Comparison of ENCODE assay signal across 15 cellular contexts in the genomic region with DNA sequence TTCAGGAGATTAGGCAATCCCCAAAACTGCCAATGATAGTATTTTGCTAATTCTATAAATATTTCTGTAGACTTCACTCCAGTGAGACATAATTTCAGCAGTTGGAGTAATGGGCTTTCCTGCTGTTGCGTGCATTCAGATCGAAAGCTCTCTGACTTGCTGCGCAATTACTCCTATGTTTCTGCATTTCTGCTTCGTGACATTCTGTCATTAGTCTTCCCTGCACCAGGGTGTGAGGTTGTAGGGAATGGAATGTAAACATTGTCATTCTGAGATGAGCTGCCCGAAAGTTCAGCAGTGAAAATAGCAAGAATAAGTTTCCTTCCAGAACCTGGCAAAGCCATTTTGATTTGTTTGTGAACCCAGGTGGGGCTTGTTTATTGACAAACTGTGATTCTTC. TPM values are rescaled to one million over a fixed set of nuclear protein-coding genes. Genes with fewer than 3 reads are reported as not detected.
DNase-seq lines count a peak whose midpoint lies in the region; ATAC-seq and TF ChIP-seq lines count a peak whose summit lies in the region.
"Had no signal": no experiment of that assay in that cellular context is flagged by ENCODE, and none has a peak within 500 bp of the region (broad histone marks: within the 10 kb centered on the region; RNA-seq: fewer than 3 reads in every experiment).

No MANE protein-coding gene starts in this region.

- POLR2A ChIA-PET in Caco-2 (lab: Charles Lee) (interaction anchor here (1.2 kb wide), 2 partner anchors 18 to 59 kb away, joined by 3 to 8 read pairs; no protein-coding TSS in a partner anchor), IMR-90 (lab: Charles Lee; ENCODE audit: unreplicated experiment) (interaction anchor here (1.0 to 1.2 kb wide), 2 partner anchors 9 to 58 kb away, joined by 3 to 4 read pairs; a partner anchor contains a TSS)

- H3K4me2 ChIP-seq in IMR-90 (ENCODE audit: low read depth, low read length) (peak overlapping the region; percentile 75), osteoblast (ENCODE audit: insufficient read depth, low read length) (peak overlapping the region; percentile 47)

- ATAC-seq in IMR-90 (ENCODE audit: low read depth), result peak; percentile 48
- ATAC-seq in HG03442 (IDR thresholded peaks at IDR 0.05; ENCODE audit: unreplicated experiment), result no peak
- no peak for ATAC-seq in activated T-helper 17 cell treated with anti-CD3 and anti-CD28 coated beads, Interleukin-2, amount 50 U/mL, for 72 hours (replicated peaks)

- H3K27ac ChIP-seq in IMR-90 (ENCODE audit: insufficient read depth, low read length), result peak overlapping the region; percentile 49; the same call in 1 of the 2 replicates
- H3K27ac ChIP-seq in osteoblast (ENCODE audit: low read depth, low read length), result no peak overlapping the region

- H2BK15ac ChIP-seq in IMR-90 (ENCODE audit: low read depth, low read length), result no peak overlapping the region

- peaks cover 39% of the 10 kb centered on the region for H3K9me1 ChIP-seq in IMR-90 (ENCODE audit: insufficient read depth, low read length)

- CTCF ChIA-PET in Caco-2 (lab: Charles Lee) (interaction anchor here (0.6 to 1.4 kb wide), 3 partner anchors 18 to 116 kb away, joined by 3 to 5 read pairs (median 5); no protein-coding TSS in a partner anchor), IMR-90 (lab: Yijun Ruan, JAX) (interaction anchor here (0.8 to 1.3 kb wide), 4 partner anchors 13 to 61 kb away, joined by 3 to 6 read pairs (median 5); no protein-coding TSS in a partner anchor)

- H3K9me3 ChIP-seq in Caco-2 (no peaks in the 10 kb centered on the region), IMR-90 (ENCODE audit: control insufficient read depth, insufficient read depth, low read length) (no peaks in the 10 kb centered on the region), osteoblast (ENCODE audit: low read depth, low read length) (no peaks in the 10 kb centered on the region)

- H4K5ac ChIP-seq in IMR-90 (ENCODE audit: low read depth, low read length), result no peak overlapping the region

- H2BK120ac ChIP-seq in IMR-90 (ENCODE audit: low read depth, low read length), result peak overlapping the region; percentile 77; the same call in 1 of the 2 replicates

- H3K4ac ChIP-seq in IMR-90 (ENCODE audit: low read depth, low read length), result no peak overlapping the region

- H3K23ac ChIP-seq in IMR-90 (ENCODE audit: low read depth, low read length), result no peak overlapping the region

- peak in 1 of 2 experiments; percentile 58 for DNase-seq in Caco-2
- peak; percentile 92 for DNase-seq in IMR-90
- DNase-seq in cardiac fibroblast (ENCODE audit: low read depth in 2 of 2), result peak; percentile 33 to 44
- DNase-seq in osteoblast (ENCODE audit: insufficient read length, low spot score, missing footprints), result no peak
- no peak for DNase-seq in islet precursor cell
- DNase-seq in amygdala (lab: John Stamatoyannopoulos, UW), result no peak
- DNase-seq: activated CD4-positive, alpha-beta T cell treated with anti-CD3 and anti-CD28 coated beads, Interleukin-2, amount 50 U/mL, for 1 hour; activated effector memory CD4-positive, alpha-beta T cell treated with anti-CD3 and anti-CD28 coated beads, Interleukin-2, amount 50 U/mL, for 16 hours; CD8-positive, alpha-beta memory T cell; cerebellar nuclear complex; foreskin fibroblast; NCI-H1092 treated with DMSO at 0.1 percent for 48 hours; SW 1271 had no signal

- H3K79me2 ChIP-seq in osteoblast (ENCODE audit: insufficient read depth, low read length), result peaks cover 80% of the 10 kb centered on the region

- no peaks in the 10 kb centered on the region for H3K27me3 Mint-ChIP-seq in Caco-2 (ENCODE audit: insufficient read depth, unreplicated experiment)
- H3K27me3 Mint-ChIP-seq in activated T-helper 17 cell treated with anti-CD3 and anti-CD28 coated beads, Interleukin-2, amount 50 U/mL, for 72 hours, result no peaks in the 10 kb centered on the region
- H3K27me3 Mint-ChIP-seq: CD8-positive, alpha-beta memory T cell had no signal

- peaks cover 16% of the 10 kb centered on the region for H3K36me3 Mint-ChIP-seq in Caco-2 (ENCODE audit: insufficient read depth, unreplicated experiment)
- no peaks in the 10 kb centered on the region for H3K36me3 Mint-ChIP-seq in activated T-helper 17 cell treated with anti-CD3 and anti-CD28 coated beads, Interleukin-2, amount 50 U/mL, for 72 hours (ENCODE audit: low read depth)

- H3K9me3 Mint-ChIP-seq in Caco-2 (ENCODE audit: unreplicated experiment), result no peaks in the 10 kb centered on the region
- no peaks in the 10 kb centered on the region for H3K9me3 Mint-ChIP-seq in activated T-helper 17 cell treated with anti-CD3 and anti-CD28 coated beads, Interleukin-2, amount 50 U/mL, for 72 hours
- H3K9me3 Mint-ChIP-seq: CD8-positive, alpha-beta memory T cell had no signal

- H3K9ac ChIP-seq in IMR-90 (ENCODE audit: low read depth, low read length), result no peak overlapping the region

- no peak for TF ChIP-seq RAD21 in IMR-90 (IDR thresholded peaks at IDR 0.05; ENCODE audit: low read length)

- H3K18ac ChIP-seq in IMR-90 (ENCODE audit: low read depth, low read length), result no peak overlapping the region

- TF ChIP-seq CTCF in Caco-2 (IDR thresholded peaks at IDR 0.05; ENCODE audit: insufficient read depth in 1 of 2, low read depth in 1 of 2, low read length in 1 of 2, severe bottlenecking in 1 of 2, unreplicated experiment in 1 of 2) (no peak), IMR-90 (conservative IDR thresholded peaks at IDR 0.05; ENCODE audit: low read depth, low read length) (no peak), cardiac fibroblast (IDR thresholded peaks at IDR 0.05; ENCODE audit: low read depth, low read length) (no peak), osteoblast (IDR thresholded peaks at IDR 0.05; ENCODE audit: extremely low read depth, low read depth, low read length) (no peak)

- no peak overlapping the region for H3K56ac ChIP-seq in IMR-90 (ENCODE audit: extremely low read depth, insufficient read depth, low read length)

- H3K14ac ChIP-seq in IMR-90 (replicated peaks; ENCODE audit: low read depth, low read length), result 0 out of 2 replicates have a peak overlapping the region, but pooled peaks have one; percentile 8

- no peak overlapping the region for H2AFZ ChIP-seq in IMR-90 (replicated peaks; ENCODE audit: low read length, poor library complexity)
- H2AFZ ChIP-seq in osteoblast (ENCODE audit: low read length), result no peak overlapping the region

- dilution Hi-C loops in IMR-90 (cut with HindIII; ENCODE audit: low sequenced_read_pairs, unreplicated experiment), result no loop called here

- H2AK5ac ChIP-seq in IMR-90 (ENCODE audit: low read depth, low read length), result no peak overlapping the region

- H3K4me3 Mint-ChIP-seq in Caco-2 (ENCODE audit: unreplicated experiment), result peak overlapping the region; percentile 21
- H3K4me3 Mint-ChIP-seq in activated T-helper 17 cell treated with anti-CD3 and anti-CD28 coated beads, Interleukin-2, amount 50 U/mL, for 72 hours, result no peak overlapping the region
- H3K4me3 Mint-ChIP-seq: CD8-positive, alpha-beta memory T cell had no signal

- H4K8ac ChIP-seq in IMR-90 (ENCODE audit: low read depth in 2 of 2, low read length in 2 of 2), result peak overlapping the region in 1 of 2 experiments; percentile 34; a peak in 1 of 4 replicates

- H3K36me3 ChIP-seq in Caco-2 (ENCODE audit: control insufficient read depth, insufficient read depth, low read length) (no peaks in the 10 kb centered on the region), IMR-90 (ENCODE audit: control insufficient read depth, insufficient read depth, low read length) (no peaks in the 10 kb centered on the region), osteoblast (ENCODE audit: insufficient read depth, low read length) (no peaks in the 10 kb centered on the region)

- 0% methylated on average over 1 of the region's 5 CpGs; no CpG with 5 or more reads in 1 of the 2 experiments for WGBS in IMR-90 (ENCODE audit: extremely low coverage in 2 of 2, insufficient read length in 1 of 2), 2 experiments

- peak overlapping the region; percentile 65 for H3K27ac Mint-ChIP-seq in Caco-2 (ENCODE audit: unreplicated experiment)
- no peak overlapping the region for H3K27ac Mint-ChIP-seq in activated T-helper 17 cell treated with anti-CD3 and anti-CD28 coated beads, Interleukin-2, amount 50 U/mL, for 72 hours

- peaks cover 18% of the 10 kb centered on the region for H3K4me1 Mint-ChIP-seq in Caco-2 (ENCODE audit: low read depth, unreplicated experiment)
- H3K4me1 Mint-ChIP-seq in activated T-helper 17 cell treated with anti-CD3 and anti-CD28 coated beads, Interleukin-2, amount 50 U/mL, for 72 hours, result peaks cover 40% of the 10 kb centered on the region

- H3K27me3 ChIP-seq in Caco-2 (replicated peaks; ENCODE audit: control insufficient read depth, insufficient read depth, low read length) (no peaks in the 10 kb centered on the region), IMR-90 (ENCODE audit: control insufficient read depth, insufficient read depth, low read length) (no peaks in the 10 kb centered on the region), osteoblast (ENCODE audit: insufficient read depth, low read length) (no peaks in the 10 kb centered on the region)

- no peak overlapping the region for H2BK20ac ChIP-seq in IMR-90 (ENCODE audit: low read depth, low read length)

- H3K79me1 ChIP-seq in IMR-90 (ENCODE audit: low read depth in 1 of 2, low read length in 2 of 2), result peaks cover 42 to 86% of the 10 kb centered on the region in 2 experiments

- no peak overlapping the region for H4K91ac ChIP-seq in IMR-90 (ENCODE audit: insufficient read depth, low read depth, low read length)

- H4K20me1 ChIP-seq in IMR-90 (ENCODE audit: insufficient read depth, low read length), result peaks cover 39% of the 10 kb centered on the region
- peaks cover 8% of the 10 kb centered on the region for H4K20me1 ChIP-seq in osteoblast (ENCODE audit: insufficient read depth, low read length)

- no peak for TF ChIP-seq POLR2A in IMR-90 (IDR thresholded peaks at IDR 0.05; ENCODE audit: low read depth, low read length)

- H2AK9ac ChIP-seq in IMR-90 (replicated peaks; ENCODE audit: low read depth, low read length, poor library complexity), result no peak overlapping the region

- intact Hi-C loops in Caco-2 (cut with micrococcal nuclease; ENCODE audit: unreplicated experiment) (loop anchor here (2.0 kb wide), 1 partner anchor 18 kb away; no protein-coding TSS in a partner anchor), IMR-90 (cut with micrococcal nuclease) (loop anchor here (5.0 kb wide), 2 partner anchors 58 to 147 kb away; a partner anchor contains a TSS)

- peaks cover 30% of the 10 kb centered on the region for H3K4me1 ChIP-seq in Caco-2
- peaks cover 36% of the 10 kb centered on the region for H3K4me1 ChIP-seq in IMR-90 (ENCODE audit: control insufficient read depth, insufficient read depth, low read length)
- H3K4me1 ChIP-seq in osteoblast (ENCODE audit: insufficient read depth, low read length), result peaks cover 42% of the 10 kb centered on the region

- BruUV-seq in Caco-2 (replicated peaks; lab: Mats Ljungman, UMichigan), result no TSS peak
- no TSS peak for BruUV-seq in IMR-90 (replicated peaks; lab: Mats Ljungman, UMichigan)

- peak overlapping the region; percentile 80 for H2BK5ac ChIP-seq in IMR-90 (ENCODE audit: low read depth, low read length, poor library complexity, severe bottlenecking)

- in situ Hi-C loops in IMR-90 (cut with MboI; ENCODE audit: low sequenced_read_pairs), result no loop called here

- H3K4me3 ChIP-seq in Caco-2 (ENCODE audit: low read depth, low read length) (peak overlapping the region; percentile 18; the same call in 1 of the 2 replicates), IMR-90 (ENCODE audit: insufficient read depth, low read depth, low read length) (no peak overlapping the region), cardiac fibroblast (replicated peaks in 1 of 2; ENCODE audit: low read depth in 2 of 2, low read length in 2 of 2) (no peak overlapping the region), osteoblast (ENCODE audit: insufficient read depth, low read length) (peak overlapping the region; percentile 4)

RNA-seq across cellular contexts. Expression of a gene that starts 58.2 kb away (rescaled TPM):
- total RNA-seq in Caco-2 (2022) (60.4 and 60.8 TPM in 2 replicates), IMR-90 (2012; rRNA removed) (36.7 and 38.2 TPM in 2 replicates), osteoblast (26.1 and 28.3 TPM in 2 replicates)
- polyA plus RNA-seq in IMR-90 (2012; rRNA removed), result 20.0 and 22.9 TPM in 2 replicates
- polyA plus RNA-seq in IMR-90 (2012; cell fraction: cytosol; rRNA removed), result 9.1 and 12.2 TPM in 2 replicates
- 27.3 and 38.9 TPM in 2 replicates for polyA plus RNA-seq in IMR-90 (2012; cell fraction: nucleus; rRNA removed; ENCODE audit: low replicate concordance)
- total RNA-seq in activated T-helper 17 cell treated with anti-CD3 and anti-CD28 coated beads, Interleukin-2, amount 50 U/mL, for 72 hours, result 1 to 10 TPM; 3.2 to 4.4 TPM
- polyA plus RNA-seq: CD8-positive, alpha-beta memory T cell had no signal

Comparison
In these comparisons a context has a peak if more than half of its experiments do, and no peak if none do; other contexts are left out.
1. DNase-seq: peak in IMR-90 (single experiment) and cardiac fibroblast (2 of 2); none in osteoblast (single experiment), islet precursor cell (single experiment) and amygdala (0 of 56).
2. H3K4me3 ChIP-seq: peak in Caco-2 (single experiment) and osteoblast (single experiment); none in IMR-90 (single experiment) and cardiac fibroblast (0 of 2).